ENCODE assay signal across 14 cellular contexts in genomic region chr2:233746475-233747282, GRCh38. TPM values are rescaled to one million over a fixed set of nuclear protein-coding genes. Genes with fewer than 3 reads are reported as not detected.
A peak's percentile ranks its signal among the peaks of the same experiment; 100 is the strongest.
DNase-seq lines count a peak whose midpoint lies in the region; ATAC-seq, FAIRE-seq and TF ChIP-seq lines count a peak whose summit lies in the region.
"Had no signal": no experiment of that assay in that cellular context is flagged by ENCODE, and none has a peak within 500 bp of the region (broad histone marks: within the 10 kb centered on the region; RNA-seq: fewer than 3 reads in every experiment).

No MANE protein-coding gene starts in this region.

- CTCF ChIA-PET in SK-N-SH (lab: Yijun Ruan, JAX): interaction anchor here (1.9 kb wide), 1 partner anchor 35 kb away, joined by 6 read pairs; no protein-coding TSS in a partner anchor

- H4K20me1 ChIP-seq in SK-N-SH (ENCODE audit: insufficient read depth): no peaks in the 10 kb centered on the region

- H3K4me3 ChIP-seq in SK-N-SH (ENCODE audit: low read depth in 2 of 2, low read length in 1 of 2) (no peak overlapping the region), liver (ENCODE audit: low read depth in 1 of 3, low read length in 3 of 3) (peak overlapping the region in 1 of 3 donors; percentile 23), kidney (ENCODE audit: low read length in 2 of 2) (no peak overlapping the region)

- H3K9ac ChIP-seq in SK-N-SH: no peak overlapping the region
- H3K9ac ChIP-seq in liver (ENCODE audit: low read depth in 1 of 2, low read length in 2 of 2): no peak overlapping the region
- no peak overlapping the region for H3K9ac ChIP-seq in kidney (ENCODE audit: low read length in 2 of 2)

- no peak overlapping the region for H2AFZ ChIP-seq in SK-N-SH (ENCODE audit: low read depth)

- intact Hi-C loops in kidney (cut with DNase I): no loop called here

- TF ChIP-seq EP300 in SK-N-SH (IDR thresholded peaks at IDR 0.05; ENCODE audit: borderline replicate concordance in 1 of 2, low read depth in 1 of 2, low read length in 1 of 2): no peak

- no peak overlapping the region for H3K4me2 ChIP-seq in SK-N-SH

- H3K27me3 ChIP-seq in SK-N-SH (ENCODE audit: insufficient read depth) (no peaks in the 10 kb centered on the region; the same call in 1 of the 2 replicates), liver (ENCODE audit: control insufficient read depth in 4 of 4, insufficient read depth in 4 of 4, low read length in 3 of 4) (no peaks in the 10 kb centered on the region)

- no peaks in the 10 kb centered on the region for H3K4me1 ChIP-seq in SK-N-SH (ENCODE audit: control insufficient read depth in 1 of 2, insufficient read depth in 2 of 2, low read depth in 1 of 2, low read length in 1 of 2)
- H3K4me1 ChIP-seq in liver (ENCODE audit: control insufficient read depth in 4 of 4, insufficient read depth in 4 of 4, low read length in 3 of 4): peaks cover 12 to 68% (median 44%) of the 10 kb centered on the region in 4 donors
- peaks cover 3 to 11% of the 10 kb centered on the region in 2 donors for H3K4me1 ChIP-seq in kidney (ENCODE audit: control insufficient read depth in 1 of 2, insufficient read depth in 1 of 2, low read depth in 1 of 2, low read length in 2 of 2)

- no peaks in the 10 kb centered on the region for H3K79me2 ChIP-seq in SK-N-SH (ENCODE audit: insufficient read depth)

- POLR2A ChIA-PET in SK-N-SH (lab: Yijun Ruan, JAX): no interaction called here

- no peaks in the 10 kb centered on the region for H3F3A ChIP-seq in SK-N-SH (replicated peaks; ENCODE audit: insufficient read depth)

- FAIRE-seq in urothelium cell line (lab: Jason Lieb, UNC) (peak; percentile 86), kidney (lab: Jason Lieb, UNC) (no peak)
- FAIRE-seq: GM18507 had no signal

- H3K9me2 ChIP-seq in SK-N-SH: no peaks in the 10 kb centered on the region

- no peak for TF ChIP-seq RAD21 in SK-N-SH (IDR thresholded peaks at IDR 0.05; ENCODE audit: low read length)
- peak; percentile 4 to 10 for TF ChIP-seq RAD21 in liver (IDR thresholded peaks at IDR 0.05)

- H3K9me3 ChIP-seq in SK-N-SH (no peaks in the 10 kb centered on the region), liver (ENCODE audit: control insufficient read depth in 4 of 4, low read length in 3 of 4) (no peaks in the 10 kb centered on the region), kidney (ENCODE audit: control insufficient read depth in 1 of 2, low read length in 2 of 2) (no peaks in the 10 kb centered on the region)

- 53% methylated on average over 10 of the region's 10 CpGs for WGBS in SK-N-SH (ENCODE audit: low lambda C conversion rate)
- WGBS in liver: 44% methylated on average over 10 of the region's 10 CpGs

- no peak for TF ChIP-seq CTCF in SK-N-SH (IDR thresholded peaks at IDR 0.05)
- no peak for TF ChIP-seq CTCF in liver (IDR thresholded peaks at IDR 0.05; ENCODE audit: low read depth, low read length, missing input control)
- TF ChIP-seq CTCF in kidney (IDR thresholded peaks at IDR 0.05; ENCODE audit: borderline replicate concordance, extremely low read depth, insufficient read depth): no peak

- H3K36me3 ChIP-seq in SK-N-SH (replicated peaks in 1 of 2; ENCODE audit: control insufficient read depth in 1 of 2, insufficient read depth in 2 of 2, low read length in 1 of 2) (no peaks in the 10 kb centered on the region), liver (ENCODE audit: control insufficient read depth in 4 of 4, insufficient read depth in 3 of 4, low read depth in 1 of 4, low read length in 3 of 4) (peaks cover 0 to 4% (median 2%) of the 10 kb centered on the region in 4 donors), kidney (ENCODE audit: control insufficient read depth in 1 of 2, insufficient read depth in 2 of 2, low read length in 2 of 2) (no peaks in the 10 kb centered on the region)

- ATAC-seq in SK-N-SH treated with all-trans-retinoic acid at 6 μM for 48 hours: no peak

- DNase-seq in SK-N-SH: no peak
- no peak for DNase-seq in urothelium cell line (ENCODE audit: low spot score)
- no peak for DNase-seq in kidney
- no peak for DNase-seq in C1 segment of cervical spinal cord (lab: John Stamatoyannopoulos, UW)
- DNase-seq: 8988T, KBM-7, NCI-H1092, NCI-H1694 treated with DMSO at 0.1 percent for 48 hours had no signal

- H3K27ac ChIP-seq in SK-N-SH (ENCODE audit: low read depth in 2 of 2, low read length in 1 of 2): no peak overlapping the region
- peak overlapping the region; percentile 57 to 65 for H3K27ac ChIP-seq in liver (ENCODE audit: low read depth in 1 of 2, low read length in 2 of 2)
- H3K27ac ChIP-seq in kidney (ENCODE audit: low read depth in 2 of 2, low read length in 2 of 2): no peak overlapping the region
- H3K27ac ChIP-seq: C4-2B, RWPE1 had no signal

TF ChIP-seq in SK-N-SH treated with all-trans-retinoic acid at 6 μM for 48 hours, 23 proteins besides CTCF, POLR2A, EP300 and RAD21:
- peak; percentile 47 for TF ChIP-seq ISL1 (CRISPR knock-in tag; IDR thresholded peaks at IDR 0.05)
- TF ChIP-seq BACH2 (CRISPR knock-in tag; IDR thresholded peaks at IDR 0.05; ENCODE audit: borderline replicate concordance): no peak

TF ChIP-seq in SK-N-SH, 30 proteins besides CTCF, POLR2A, EP300 and RAD21 (continues in another document):
- no peak for TF ChIP-seq PBX3 (IDR thresholded peaks at IDR 0.05)
- TF ChIP-seq USF1 (IDR thresholded peaks at IDR 0.05; ENCODE audit: borderline replicate concordance, low read depth): no peak

TF ChIP-seq in liver, 16 proteins besides CTCF, POLR2A, EP300 and RAD21 (continues in another document):
- TF ChIP-seq, protein P1, sequence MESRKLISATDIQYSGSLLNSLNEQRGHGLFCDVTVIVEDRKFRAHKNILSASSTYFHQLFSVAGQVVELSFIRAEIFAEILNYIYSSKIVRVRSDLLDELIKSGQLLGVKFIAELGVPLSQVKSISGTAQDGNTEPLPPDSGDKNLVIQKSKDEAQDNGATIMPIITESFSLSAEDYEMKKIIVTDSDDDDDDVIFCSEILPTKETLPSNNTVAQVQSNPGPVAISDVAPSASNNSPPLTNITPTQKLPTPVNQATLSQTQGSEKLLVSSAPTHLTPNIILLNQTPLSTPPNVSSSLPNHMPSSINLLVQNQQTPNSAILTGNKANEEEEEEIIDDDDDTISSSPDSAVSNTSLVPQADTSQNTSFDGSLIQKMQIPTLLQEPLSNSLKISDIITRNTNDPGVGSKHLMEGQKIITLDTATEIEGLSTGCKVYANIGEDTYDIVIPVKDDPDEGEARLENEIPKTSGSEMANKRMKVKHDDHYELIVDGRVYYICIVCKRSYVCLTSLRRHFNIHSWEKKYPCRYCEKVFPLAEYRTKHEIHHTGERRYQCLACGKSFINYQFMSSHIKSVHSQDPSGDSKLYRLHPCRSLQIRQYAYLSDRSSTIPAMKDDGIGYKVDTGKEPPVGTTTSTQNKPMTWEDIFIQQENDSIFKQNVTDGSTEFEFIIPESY (IDR thresholded peaks at IDR 0.05): peak; percentile 16
- peak; percentile 13 for TF ChIP-seq FOXA2 (IDR thresholded peaks at IDR 0.05)
- no peak for TF ChIP-seq TAF1 (conservative IDR thresholded peaks at IDR 0.05)
- TF ChIP-seq YY1 (IDR thresholded peaks at IDR 0.05): peak; percentile 75
- peak in 1 of 2 donors; percentile 23 for TF ChIP-seq EGR1 (IDR thresholded peaks at IDR 0.05; ENCODE audit: low read depth in 2 of 2)
- TF ChIP-seq HNF4G (IDR thresholded peaks at IDR 0.05): peak; percentile 21

RNA-seq across cellular contexts. Expression of gene UGT1A1, which starts 13.4 kb away (rescaled TPM):
- polyA plus RNA-seq in SK-N-SH (2012; rRNA removed) (not detected in 2 replicates), liver (100 to 1,000 TPM; 288 to 386 TPM), kidney (ENCODE audit: insufficient read depth, low read depth, low replicate concordance) (3.6 TPM)
- polyA plus RNA-seq in SK-N-SH (2012; cell fraction: cytosol; rRNA removed): not detected in 2 replicates
- polyA plus RNA-seq in SK-N-SH (2012; cell fraction: nucleus; rRNA removed): not detected in 2 replicates
- total RNA-seq in liver (100 to 1,000 TPM in 1 of 2 donors, not detected in 1; 145 TPM), kidney (1.4 TPM)

RNA-seq across cellular contexts. Expression of gene UGT1A3, which starts 17.8 kb away (rescaled TPM):
- polyA plus RNA-seq in SK-N-SH (2012; rRNA removed) (not detected in 2 replicates), liver (10 to 100 TPM in 1 of 2 donors, 1 to 10 TPM in 1; 7.0 to 61.6 TPM), kidney (ENCODE audit: insufficient read depth, low read depth, low replicate concordance) (0.47 TPM)
- polyA plus RNA-seq in SK-N-SH (2012; cell fraction: cytosol; rRNA removed): not detected in 2 replicates
- polyA plus RNA-seq in SK-N-SH (2012; cell fraction: nucleus; rRNA removed): not detected in 2 replicates
- total RNA-seq in liver (10 to 100 TPM in 1 of 2 donors, not detected in 1; 18.2 TPM), kidney (0.57 TPM)
- total RNA-seq: H4 had no signal

RNA-seq across cellular contexts. Expression of gene UGT1A4, which starts 28.1 kb away (rescaled TPM):
- not detected in 2 replicates for polyA plus RNA-seq in SK-N-SH (2012; rRNA removed)
- polyA plus RNA-seq in SK-N-SH (2012; cell fraction: cytosol; rRNA removed): not detected in 2 replicates
- polyA plus RNA-seq in SK-N-SH (2012; cell fraction: nucleus; rRNA removed): not detected in 2 replicates
- 100 to 1,000 TPM in 1 of 2 donors, not detected in 1; 136 TPM for total RNA-seq in liver
- polyA plus RNA-seq in liver: 100 to 1,000 TPM; 103 to 446 TPM
- 1.1 TPM for total RNA-seq in kidney
- polyA plus RNA-seq in kidney (ENCODE audit: insufficient read depth, low read depth, low replicate concordance): 0.84 TPM

RNA-seq across cellular contexts. Expression of gene MROH2A, which starts 31.5 kb away (rescaled TPM):
- polyA plus RNA-seq in SK-N-SH (2012; rRNA removed) (0.02 TPM in 1 of 2 replicates, not detected in the other), liver (under 1 TPM; 0.09 to 0.28 TPM), kidney (ENCODE audit: insufficient read depth, low read depth, low replicate concordance) (1.8 TPM)
- not detected in 2 replicates for polyA plus RNA-seq in SK-N-SH (2012; cell fraction: cytosol; rRNA removed)
- polyA plus RNA-seq in SK-N-SH (2012; cell fraction: nucleus; rRNA removed): 0.07 TPM in 1 of 2 replicates, not detected in the other
- total RNA-seq in liver (under 1 TPM in 1 of 2 donors, not detected in 1; 0.08 TPM), kidney (not detected)

RNA-seq across cellular contexts. Expression of gene UGT1A5, which starts 34.0 kb away (rescaled TPM):
- polyA plus RNA-seq in SK-N-SH (2012; rRNA removed) (not detected in 2 replicates), liver (1 to 10 TPM in 1 of 2 donors, under 1 TPM in 1; 0.14 to 1.8 TPM), kidney (ENCODE audit: insufficient read depth, low read depth, low replicate concordance) (not detected)
- not detected in 2 replicates for polyA plus RNA-seq in SK-N-SH (2012; cell fraction: cytosol; rRNA removed)
- not detected in 2 replicates for polyA plus RNA-seq in SK-N-SH (2012; cell fraction: nucleus; rRNA removed)
- total RNA-seq in liver (1 to 10 TPM in 1 of 2 donors, not detected in 1; 1.6 TPM), kidney (2.1 TPM)
- total RNA-seq: H4 had no signal

Comparison
In these comparisons a context has a peak if more than half of its experiments do, and no peak if none do; other contexts are left out.
1. H3K27ac ChIP-seq: peak in liver (2 of 2); none in SK-N-SH (0 of 2) and kidney (0 of 2).
2. RNA of gene UGT1A1, which starts 13.4 kb away (polyA plus RNA-seq): 288 to 386 TPM in liver; 3.6 TPM in kidney (single experiment) and not detected in SK-N-SH; every median in the first group is over 10 times any median in the second.
3. RNA of gene UGT1A4, which starts 28.1 kb away (polyA plus RNA-seq): 103 to 446 TPM in liver; 0.84 TPM in kidney (single experiment) and not detected in SK-N-SH; every median in the first group is over 10 times any median in the second.